Comparison of ENCODE assay signal across 1 cellular context in the genomic region with DNA sequence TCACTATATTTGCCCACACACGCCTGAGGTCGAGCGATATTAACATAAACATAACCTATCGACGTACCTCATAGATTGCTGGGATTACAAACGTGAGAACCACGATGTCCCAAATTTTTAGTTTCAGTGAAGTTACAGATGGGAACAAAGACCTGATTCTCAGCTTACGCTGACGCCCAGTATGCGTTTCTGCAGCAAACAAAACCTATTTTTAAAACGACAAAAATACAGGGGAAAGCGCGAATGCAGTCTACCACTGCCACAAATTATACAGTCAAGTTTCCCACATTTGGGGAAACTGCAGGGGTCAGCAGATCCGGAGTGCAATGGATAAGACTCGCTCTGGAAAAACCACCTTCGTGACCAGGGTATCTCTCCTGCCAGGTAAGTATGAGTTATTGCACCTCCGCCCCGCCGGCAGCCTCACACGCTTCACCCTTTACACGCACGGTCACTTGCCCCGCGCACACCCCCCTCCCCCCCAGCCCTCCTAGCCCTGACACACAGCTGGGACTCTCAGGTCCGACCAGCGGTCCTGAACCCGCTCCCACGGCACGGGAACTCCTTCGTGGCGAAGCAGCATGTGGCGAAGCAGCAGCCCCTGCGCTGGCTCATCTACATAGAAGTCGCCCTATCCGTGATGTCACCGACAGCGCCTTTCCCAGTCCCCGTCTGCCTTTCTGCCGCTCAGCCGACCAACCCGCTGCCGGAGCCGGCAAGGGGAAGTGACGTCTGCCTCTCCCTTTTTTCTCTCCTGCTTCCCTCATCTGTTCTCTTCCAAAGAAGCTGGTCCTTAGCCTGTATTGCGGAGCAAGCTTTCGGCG.
A peak's percentile ranks its signal among the peaks of the same experiment; 100 is the strongest.
TF ChIP-seq lines count a peak whose summit lies in the region.
"Not testable (repeated sequence)": the region's sequence is repeated elsewhere in the genome, so short reads cannot be mapped to it uniquely, and the experiment has no call there.

No MANE protein-coding gene starts in this region.

TF ChIP-seq in HepG2, 621 proteins besides CTCF, POLR2A, EP300 and RAD21 (continues in another document):
- peak; percentile 92 for TF ChIP-seq TARDBP (CRISPR knock-in tag; IDR thresholded peaks at IDR 0.05)
- TF ChIP-seq SNAPC4 (CRISPR knock-in tag; IDR thresholded peaks at IDR 0.05) = peak; percentile 100
- TF ChIP-seq FOXM1 (CRISPR knock-in tag; IDR thresholded peaks at IDR 0.05) = 0 out of 2 replicates have a peak, but pooled peaks have one; percentile 45
- TF ChIP-seq GLI4 (CRISPR knock-in tag; IDR thresholded peaks at IDR 0.05; ENCODE audit: borderline replicate concordance) = peak; percentile 85
- TF ChIP-seq KLF12 (CRISPR knock-in tag; IDR thresholded peaks at IDR 0.05; ENCODE audit: borderline replicate concordance) = peak; percentile 54; the same call in 1 of the 2 replicates
- TF ChIP-seq NRL (CRISPR knock-in tag; IDR thresholded peaks at IDR 0.05; ENCODE audit: borderline replicate concordance) = peak; percentile 59; the same call in 1 of the 2 replicates
- peak; percentile 85 for TF ChIP-seq TFE3 (CRISPR knock-in tag; IDR thresholded peaks at IDR 0.05)
- TF ChIP-seq ZNF747 (CRISPR knock-in tag; IDR thresholded peaks at IDR 0.05; ENCODE audit: borderline replicate concordance) = peak; percentile 69; the same call in 1 of the 2 replicates
- TF ChIP-seq HNF1A (IDR thresholded peaks at IDR 0.05; ENCODE audit: low read depth) = peak; percentile 70
- peak; percentile 85; the same call in 1 of the 2 replicates for TF ChIP-seq HNF1A (CRISPR knock-in tag; IDR thresholded peaks at IDR 0.05; ENCODE audit: borderline replicate concordance)
- peak; percentile 29; the same call in 1 of the 2 replicates for TF ChIP-seq ZFP36L1 (CRISPR knock-in tag; IDR thresholded peaks at IDR 0.05)
- peak; percentile 64; the same call in 1 of the 2 replicates for TF ChIP-seq ELF3 (CRISPR knock-in tag; IDR thresholded peaks at IDR 0.05)
- peak; percentile 83; the same call in 1 of the 2 replicates for TF ChIP-seq ZNF180 (CRISPR knock-in tag; IDR thresholded peaks at IDR 0.05; ENCODE audit: borderline replicate concordance, low read depth)
- TF ChIP-seq, protein P1, sequence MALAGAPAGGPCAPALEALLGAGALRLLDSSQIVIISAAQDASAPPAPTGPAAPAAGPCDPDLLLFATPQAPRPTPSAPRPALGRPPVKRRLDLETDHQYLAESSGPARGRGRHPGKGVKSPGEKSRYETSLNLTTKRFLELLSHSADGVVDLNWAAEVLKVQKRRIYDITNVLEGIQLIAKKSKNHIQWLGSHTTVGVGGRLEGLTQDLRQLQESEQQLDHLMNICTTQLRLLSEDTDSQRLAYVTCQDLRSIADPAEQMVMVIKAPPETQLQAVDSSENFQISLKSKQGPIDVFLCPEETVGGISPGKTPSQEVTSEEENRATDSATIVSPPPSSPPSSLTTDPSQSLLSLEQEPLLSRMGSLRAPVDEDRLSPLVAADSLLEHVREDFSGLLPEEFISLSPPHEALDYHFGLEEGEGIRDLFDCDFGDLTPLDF (CRISPR knock-in tag; IDR thresholded peaks at IDR 0.05) = peak; percentile 45; the same call in 1 of the 2 replicates
- TF ChIP-seq IKZF4 (CRISPR knock-in tag; IDR thresholded peaks at IDR 0.05; ENCODE audit: borderline replicate concordance, low read depth, not compliant biosample characterization) = peak; percentile 87
- peak; percentile 97 for TF ChIP-seq MED13 (CRISPR knock-in tag; IDR thresholded peaks at IDR 0.05)
- peak; percentile 49; the same call in 1 of the 2 replicates for TF ChIP-seq ZNF546 (CRISPR knock-in tag; conservative IDR thresholded peaks at IDR 0.05)
- TF ChIP-seq MIER2 (CRISPR knock-in tag; IDR thresholded peaks at IDR 0.05) = peak; percentile 79; the same call in 1 of the 2 replicates
- TF ChIP-seq ZKSCAN5 (CRISPR knock-in tag; IDR thresholded peaks at IDR 0.05) = 0 out of 2 replicates have a peak, but pooled peaks have one; percentile 49
- TF ChIP-seq, protein P2, sequence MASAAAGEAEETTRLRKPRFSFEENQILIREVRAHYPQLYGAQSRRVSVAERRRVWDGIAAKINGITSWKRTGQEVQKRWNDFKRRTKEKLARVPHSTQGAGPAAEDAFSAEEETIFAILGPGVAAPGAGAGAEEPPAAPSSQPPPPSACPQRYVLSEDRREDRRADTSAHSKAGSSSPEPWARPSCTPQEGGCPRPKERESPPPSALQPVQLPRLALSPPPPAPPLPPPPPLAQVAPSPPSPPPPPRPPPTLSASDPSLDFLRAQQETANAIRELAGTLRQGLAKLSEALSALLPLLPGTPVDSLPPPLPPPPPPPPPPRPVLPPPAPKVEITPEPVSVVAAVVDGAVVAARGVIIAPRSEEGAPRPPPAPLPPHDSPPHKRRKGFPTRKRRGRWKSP (CRISPR knock-in tag; IDR thresholded peaks at IDR 0.05) = peak; percentile 60; the same call in 1 of the 2 replicates
- TF ChIP-seq NR2F2 (IDR thresholded peaks at IDR 0.05; ENCODE audit: borderline replicate concordance, low read depth) = peak; percentile 82
- peak; percentile 80 for TF ChIP-seq ZNF781 (CRISPR knock-in tag; IDR thresholded peaks at IDR 0.05; ENCODE audit: borderline replicate concordance, not compliant biosample characterization)
- TF ChIP-seq BORCS8-MEF2B (CRISPR knock-in tag; IDR thresholded peaks at IDR 0.05) = peak; percentile 97
- TF ChIP-seq ZNF672 (CRISPR knock-in tag; IDR thresholded peaks at IDR 0.05) = peak; percentile 94; the same call in 1 of the 2 replicates
- TF ChIP-seq ZNF792 (CRISPR knock-in tag; IDR thresholded peaks at IDR 0.05) = peak; percentile 96
- peak; percentile 84; the same call in 1 of the 2 replicates for TF ChIP-seq RFXAP (CRISPR knock-in tag; IDR thresholded peaks at IDR 0.05; ENCODE audit: borderline replicate concordance)
- peak; percentile 78; the same call in 1 of the 2 replicates for TF ChIP-seq ZNF746 (CRISPR knock-in tag; IDR thresholded peaks at IDR 0.05)
- TF ChIP-seq NFYB (CRISPR knock-in tag; IDR thresholded peaks at IDR 0.05) = peak; percentile 72
- peak; percentile 40; the same call in 1 of the 2 replicates for TF ChIP-seq SUZ12 (IDR thresholded peaks at IDR 0.05; ENCODE audit: low read depth, low read length)
- TF ChIP-seq TEAD3 (CRISPR knock-in tag; optimal IDR thresholded peaks at IDR 0.05; ENCODE audit: borderline replicate concordance) = peak; percentile 82
- TF ChIP-seq MBD4 (IDR thresholded peaks at IDR 0.05; ENCODE audit: borderline replicate concordance, low read length) = peak; percentile 97
- peak; percentile 67; the same call in 1 of the 2 replicates for TF ChIP-seq ZNF253 (CRISPR knock-in tag; IDR thresholded peaks at IDR 0.05; ENCODE audit: borderline replicate concordance)
- peak; percentile 80; the same call in 1 of the 2 replicates for TF ChIP-seq ZNF841 (CRISPR knock-in tag; IDR thresholded peaks at IDR 0.05; ENCODE audit: borderline replicate concordance)
- peak; percentile 88 for TF ChIP-seq ZNF773 (CRISPR knock-in tag; IDR thresholded peaks at IDR 0.05; ENCODE audit: borderline replicate concordance)
- TF ChIP-seq, protein P3, sequence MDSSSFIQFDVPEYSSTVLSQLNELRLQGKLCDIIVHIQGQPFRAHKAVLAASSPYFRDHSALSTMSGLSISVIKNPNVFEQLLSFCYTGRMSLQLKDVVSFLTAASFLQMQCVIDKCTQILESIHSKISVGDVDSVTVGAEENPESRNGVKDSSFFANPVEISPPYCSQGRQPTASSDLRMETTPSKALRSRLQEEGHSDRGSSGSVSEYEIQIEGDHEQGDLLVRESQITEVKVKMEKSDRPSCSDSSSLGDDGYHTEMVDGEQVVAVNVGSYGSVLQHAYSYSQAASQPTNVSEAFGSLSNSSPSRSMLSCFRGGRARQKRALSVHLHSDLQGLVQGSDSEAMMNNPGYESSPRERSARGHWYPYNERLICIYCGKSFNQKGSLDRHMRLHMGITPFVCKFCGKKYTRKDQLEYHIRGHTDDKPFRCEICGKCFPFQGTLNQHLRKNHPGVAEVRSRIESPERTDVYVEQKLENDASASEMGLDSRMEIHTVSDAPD (CRISPR knock-in tag; IDR thresholded peaks at IDR 0.05) = peak; percentile 76
- TF ChIP-seq ZMYM4 (CRISPR knock-in tag; IDR thresholded peaks at IDR 0.05) = peak; percentile 79
- TF ChIP-seq NFYC (CRISPR knock-in tag; IDR thresholded peaks at IDR 0.05) = peak; percentile 51
- peak; percentile 89 for TF ChIP-seq ZNF256 (CRISPR knock-in tag; conservative IDR thresholded peaks at IDR 0.05)
- TF ChIP-seq NCOR1 (IDR thresholded peaks at IDR 0.05; ENCODE audit: borderline replicate concordance, low read length) = peak; percentile 48; the same call in 1 of the 2 replicates
- TF ChIP-seq KDM4B (CRISPR knock-in tag; IDR thresholded peaks at IDR 0.05) = peak; percentile 97
- peak; percentile 74 for TF ChIP-seq MAZ (IDR thresholded peaks at IDR 0.05; ENCODE audit: borderline replicate concordance, low read depth, low read length)
- TF ChIP-seq MAZ (CRISPR knock-in tag; IDR thresholded peaks at IDR 0.05; ENCODE audit: low read depth) = not testable (repeated sequence)
- TF ChIP-seq CREM (IDR thresholded peaks at IDR 0.05) = peak; percentile 84
- peak; percentile 12; the same call in 1 of the 2 replicates for TF ChIP-seq CREM (CRISPR knock-in tag; IDR thresholded peaks at IDR 0.05)
- TF ChIP-seq GABPB1 (CRISPR knock-in tag; IDR thresholded peaks at IDR 0.05) = peak; percentile 88
- peak; percentile 91; the same call in 1 of the 2 replicates for TF ChIP-seq IRF9 (CRISPR knock-in tag; IDR thresholded peaks at IDR 0.05; ENCODE audit: borderline replicate concordance)
